ENCODE assay signal across 10 cellular contexts in genomic region chr12:9739404-9740108, GRCh38. TPM values are rescaled to one million over a fixed set of nuclear protein-coding genes. Genes with fewer than 3 reads are reported as not detected.
DNase-seq lines count a peak whose midpoint lies in the region; ATAC-seq and TF ChIP-seq lines count a peak whose summit lies in the region.
"Not testable (repeated sequence)": the region's sequence is repeated elsewhere in the genome, so short reads cannot be mapped to it uniquely, and the experiment has no call there.
"Had no signal": no experiment of that assay in that cellular context is flagged by ENCODE, and none has a peak within 500 bp of the region (broad histone marks: within the 10 kb centered on the region; RNA-seq: fewer than 3 reads in every experiment).

No MANE protein-coding gene starts in this region.

- not testable (repeated sequence) for H3K36me3 ChIP-seq in GM23338 (ENCODE audit: insufficient read depth); heart right ventricle

- not testable (repeated sequence) for H3K4me1 ChIP-seq in GM23338 (ENCODE audit: insufficient read depth)
- H3K4me1 ChIP-seq in heart right ventricle, result peaks cover 0 to 53% (median 22%) of the 10 kb centered on the region in 9 donors

- peak overlapping the region; percentile 39 for H3K4me3 ChIP-seq in AG04449 (ENCODE audit: low read depth, low read length)
- peak overlapping the region; percentile 48 for H3K4me3 ChIP-seq in GM23338
- peak overlapping the region in 8 of 10 donors; percentile 33 to 52 (median 40) for H3K4me3 ChIP-seq in heart right ventricle

- H3K36me3 Mint-ChIP-seq in GM23338 (ENCODE audit: low read depth); activated naive CD4-positive, alpha-beta T cell treated with anti-CD3 and anti-CD28 coated beads for 36 hours (ENCODE audit: low read depth); dendritic cell treated with granulocyte-macrophage colony-stimulating factor and Interleukin-4, amounts not matched to agents 40 ng/mL and 50 ng/mL, for 4 days (ENCODE audit: low read depth); naive B cell: not testable (repeated sequence)
- H3K36me3 Mint-ChIP-seq in stimulated activated naive B cell treated with anti-CD40 and anti-IgM and Interleukin-4, amounts not matched to agents 10 μg/mL and 1 μg/mL and 100 μg/mL, for 72 hours, result peaks cover 10 to 17% of the 10 kb centered on the region in 2 donors

- 71 to 75% methylated on average over 34 to 52 of the region's 54 CpGs for WGBS in heart right ventricle, 2 donors

- not testable (repeated sequence) for H3K4me1 Mint-ChIP-seq in GM23338
- peaks cover 62% of the 10 kb centered on the region for H3K4me1 Mint-ChIP-seq in activated naive CD4-positive, alpha-beta T cell treated with anti-CD3 and anti-CD28 coated beads for 36 hours (ENCODE audit: low read depth)
- H3K4me1 Mint-ChIP-seq in dendritic cell treated with granulocyte-macrophage colony-stimulating factor and Interleukin-4, amounts not matched to agents 40 ng/mL and 50 ng/mL, for 4 days (ENCODE audit: low read depth), result peaks cover 65% of the 10 kb centered on the region
- H3K4me1 Mint-ChIP-seq in naive B cell, result peaks cover 53 to 73% (median 63%) of the 10 kb centered on the region in 3 donors
- peaks cover 38 to 81% of the 10 kb centered on the region in 2 donors for H3K4me1 Mint-ChIP-seq in stimulated activated naive B cell treated with anti-CD40 and anti-IgM and Interleukin-4, amounts not matched to agents 10 μg/mL and 1 μg/mL and 100 μg/mL, for 72 hours

- intact Hi-C loops in activated naive CD4-positive, alpha-beta T cell treated with anti-CD3 and anti-CD28 coated beads for 36 hours (cut with micrococcal nuclease), result loop anchor here (2.0 to 5.0 kb wide), 3 partner anchors 33 to 933 kb away; partner anchors contain the start of gene STYK1
- intact Hi-C loops in dendritic cell treated with granulocyte-macrophage colony-stimulating factor and Interleukin-4, amounts not matched to agents 40 ng/mL and 50 ng/mL, for 4 days (cut with micrococcal nuclease), result loop anchor here (10.0 kb wide), 1 partner anchor 255 kb away; the partner anchor contains the start of gene CLEC1B
- intact Hi-C loops in heart right ventricle (cut with DNase I), result loop anchor here in 2 of 10 donors (10.0 kb wide), 2 partner anchors 395 to 405 kb away; partner anchors contain the start of gene CLEC7A (in 1 of the 2)

- H3K9me3 Mint-ChIP-seq in GM23338; activated naive CD4-positive, alpha-beta T cell treated with anti-CD3 and anti-CD28 coated beads for 36 hours; dendritic cell treated with granulocyte-macrophage colony-stimulating factor and Interleukin-4, amounts not matched to agents 40 ng/mL and 50 ng/mL, for 4 days; naive B cell; stimulated activated naive B cell treated with anti-CD40 and anti-IgM and Interleukin-4, amounts not matched to agents 10 μg/mL and 1 μg/mL and 100 μg/mL, for 72 hours: not testable (repeated sequence)

- H3K9me2 ChIP-seq in GM23338 (ENCODE audit: insufficient read depth), result not testable (repeated sequence)

- H3K27me3 ChIP-seq in GM23338 (ENCODE audit: insufficient read depth); heart right ventricle: not testable (repeated sequence)

- peak overlapping the region; percentile 71 for H3K4me2 ChIP-seq in GM23338

- ATAC-seq in GM23338 (peak; percentile 81), SK-N-SH treated with all-trans-retinoic acid at 6 μM for 48 hours (peak; percentile 58), heart right ventricle (peak in 1 of 8 donors; percentile 36)
- not testable (repeated sequence) for ATAC-seq in naive B cell (ENCODE audit: low read depth in 2 of 2); stimulated activated naive B cell treated with anti-CD40 and anti-IgM and Interleukin-4, amounts not matched to agents 10 μg/mL and 1 μg/mL and 100 μg/mL, for 72 hours (replicated peaks)

- H3K27me3 Mint-ChIP-seq in GM23338 (ENCODE audit: insufficient read depth, low read depth, poor library complexity); activated naive CD4-positive, alpha-beta T cell treated with anti-CD3 and anti-CD28 coated beads for 36 hours (ENCODE audit: low read depth); dendritic cell treated with granulocyte-macrophage colony-stimulating factor and Interleukin-4, amounts not matched to agents 40 ng/mL and 50 ng/mL, for 4 days; naive B cell; stimulated activated naive B cell treated with anti-CD40 and anti-IgM and Interleukin-4, amounts not matched to agents 10 μg/mL and 1 μg/mL and 100 μg/mL, for 72 hours: not testable (repeated sequence)

- CTCF ChIA-PET in AG04449 (lab: Yijun Ruan, JAX), result interaction anchor here (2.5 to 2.9 kb wide), 2 partner anchors 11 kb away, joined by 16 to 20 read pairs; no protein-coding TSS in a partner anchor
- CTCF ChIA-PET in activated naive CD4-positive, alpha-beta T cell treated with anti-CD3 and anti-CD28 coated beads for 36 hours (lab: Charles Lee), result interaction anchor here (1.2 to 1.5 kb wide), 2 partner anchors 31 kb away, joined by 3 to 5 read pairs; no protein-coding TSS in a partner anchor

- H3K4me3 Mint-ChIP-seq in GM23338 (peak overlapping the region; percentile 40; the same call in 1 of the 3 replicates), naive B cell (peak overlapping the region in 7 of 8 donors; percentile 60 to 89 (median 81))
- peak overlapping the region; percentile 61 for H3K4me3 Mint-ChIP-seq in activated naive CD4-positive, alpha-beta T cell treated with anti-CD3 and anti-CD28 coated beads for 36 hours
- peak overlapping the region; percentile 64 for H3K4me3 Mint-ChIP-seq in dendritic cell treated with granulocyte-macrophage colony-stimulating factor and Interleukin-4, amounts not matched to agents 40 ng/mL and 50 ng/mL, for 4 days
- H3K4me3 Mint-ChIP-seq in stimulated activated naive B cell treated with anti-CD40 and anti-IgM and Interleukin-4, amounts not matched to agents 10 μg/mL and 1 μg/mL and 100 μg/mL, for 72 hours, result peak overlapping the region in 1 of 2 donors; percentile 75

- not testable (repeated sequence) for H3K9me3 ChIP-seq in heart right ventricle

- H3K27ac ChIP-seq in GM23338 (ENCODE audit: low read depth), result not testable (repeated sequence)
- peak overlapping the region in 8 of 10 donors; percentile 6 to 80 (median 60) for H3K27ac ChIP-seq in heart right ventricle

- not testable (repeated sequence) for TF ChIP-seq CTCF in AG04449 (IDR thresholded peaks at IDR 0.05; ENCODE audit: insufficient read depth, low read length, missing control alignments); GM23338 (conservative IDR thresholded peaks at IDR 0.05; ENCODE audit: low read depth in 2 of 2); heart right ventricle (IDR thresholded peaks at IDR 0.05)

- DNase-seq in AG04449 (ENCODE audit: low read depth, low spot score); activated naive CD4-positive, alpha-beta T cell treated with anti-CD3 and anti-CD28 coated beads for 36 hours; naive B cell; stimulated activated naive B cell treated with anti-CD40 and anti-IgM and Interleukin-4, amounts not matched to agents 10 μg/mL and 1 μg/mL and 100 μg/mL, for 72 hours: not testable (repeated sequence)
- DNase-seq in GM23338 (ENCODE audit: low spot score) (peak; percentile 25), heart right ventricle (peak in 1 of 2 donors; percentile 45)

- H3K27ac Mint-ChIP-seq in GM23338; activated naive CD4-positive, alpha-beta T cell treated with anti-CD3 and anti-CD28 coated beads for 36 hours: not testable (repeated sequence)
- peak overlapping the region; percentile 95 for H3K27ac Mint-ChIP-seq in dendritic cell treated with granulocyte-macrophage colony-stimulating factor and Interleukin-4, amounts not matched to agents 40 ng/mL and 50 ng/mL, for 4 days
- peak overlapping the region in 5 of 6 donors; percentile 88 to 96 (median 92) for H3K27ac Mint-ChIP-seq in naive B cell
- H3K27ac Mint-ChIP-seq in stimulated activated naive B cell treated with anti-CD40 and anti-IgM and Interleukin-4, amounts not matched to agents 10 μg/mL and 1 μg/mL and 100 μg/mL, for 72 hours, result peak overlapping the region; percentile 81

- not testable (repeated sequence) for H3F3A ChIP-seq in GM23338 (replicated peaks; ENCODE audit: low read depth)

- POLR2A ChIA-PET in AG04449 (lab: Yijun Ruan, JAX), result interaction anchor here (0.5 kb wide), 1 partner anchor 270 kb away, joined by 3 read pairs; no protein-coding TSS in a partner anchor

- not testable (repeated sequence) for H3K79me2 ChIP-seq in GM23338 (replicated peaks; ENCODE audit: insufficient read depth)

- H2AFZ ChIP-seq in GM23338, result peak overlapping the region; percentile 99

- H4K20me1 ChIP-seq in GM23338 (replicated peaks; ENCODE audit: insufficient read depth), result not testable (repeated sequence)

TF ChIP-seq in SK-N-SH treated with all-trans-retinoic acid at 6 μM for 48 hours, 23 proteins besides CTCF, POLR2A, EP300 and RAD21:
- TF ChIP-seq ZFP3 (CRISPR knock-in tag; IDR thresholded peaks at IDR 0.05), result peak; percentile 72

RNA-seq across cellular contexts. Expression of gene CLECL1, which starts 6.7 kb away (rescaled TPM):
- not detected in 2 replicates for total RNA-seq in GM23338 (2014; rRNA removed; shearing (Covaris generic))
- polyA plus RNA-seq in GM23338 (2016; fragmentation: Nextera tagmentation; extraction: Ambion mirVana) (not detected in 2 replicates), heart right ventricle (under 1 TPM in 1 of 2 donors, not detected in 1; 0.25 TPM), naive B cell (ENCODE audit: low read depth in 6 of 6) (10 to 100 TPM in 4 of 6 donors, 1 to 10 TPM in 2; 8.9 to 34.0 (median 11.5) TPM)
- 1 to 10 TPM; 1.7 to 1.9 TPM for total RNA-seq in activated naive CD4-positive, alpha-beta T cell treated with anti-CD3 and anti-CD28 coated beads for 36 hours
- total RNA-seq in heart right ventricle, result 1 to 10 TPM in 1 of 10 donors, under 1 TPM in 1, not detected in 8; 0.54 to 3.6 TPM
- total RNA-seq: GM23248 had no signal
- polyA plus RNA-seq: GM23248, keratinocyte had no signal

RNA-seq across cellular contexts. Expression of gene CD69, which starts 21.1 kb away (rescaled TPM):
- not detected in 2 replicates for total RNA-seq in GM23338 (2014; rRNA removed; shearing (Covaris generic))
- polyA plus RNA-seq in GM23338 (2016; fragmentation: Nextera tagmentation; extraction: Ambion mirVana) (0.12 TPM in 1 of 2 replicates, not detected in the other), heart right ventricle (under 1 TPM; 0.22 to 0.55 TPM), naive B cell (ENCODE audit: low read depth in 6 of 6) (1,000 to 10,000 TPM in 5 of 6 donors, 100 to 1,000 TPM in 1; 814 to 1,329 (median 1,116) TPM)
- 100 to 1,000 TPM; 150 to 153 TPM for total RNA-seq in activated naive CD4-positive, alpha-beta T cell treated with anti-CD3 and anti-CD28 coated beads for 36 hours
- total RNA-seq in heart right ventricle, result 1 to 10 TPM in 3 of 10 donors, under 1 TPM in 5, not detected in 2; 0.17 to 6.2 (median 0.50) TPM
- total RNA-seq: GM23248 had no signal
- polyA plus RNA-seq: GM23248, keratinocyte had no signal

Comparison
In these comparisons a context has a peak if more than half of its experiments do, and no peak if none do; other contexts are left out.
1. RNA of gene CD69, which starts 21.1 kb away (total RNA-seq): 150 to 153 TPM in activated naive CD4-positive, alpha-beta T cell treated with anti-CD3 and anti-CD28 coated beads for 36 hours; 0.17 to 6.2 TPM in heart right ventricle and not detected in GM23338; every median in the first group is over 10 times any median in the second.
2. Peak in every context shown above with its lines, with median percentiles within 50 percentile points of each other: H3K4me3 ChIP-seq.